ENCODE assay signal across 24 cellular contexts in genomic region chr3:192039593-192039992, GRCh38.
DNase-seq lines count a peak whose midpoint lies in the region; ATAC-seq and TF ChIP-seq lines count a peak whose summit lies in the region.
"Had no signal": no experiment of that assay in that cellular context is flagged by ENCODE, and none has a peak within 500 bp of the region (broad histone marks: within the 10 kb centered on the region; RNA-seq: fewer than 3 reads in every experiment).

No MANE protein-coding gene starts in this region.

- CTCF ChIA-PET in OCI-LY7 (lab: Charles Lee; ENCODE audit: unreplicated experiment), result no interaction called here

- no peak overlapping the region for H3K4me2 ChIP-seq in OCI-LY7 (ENCODE audit: low read length)
- no peak overlapping the region for H3K4me2 ChIP-seq in neural progenitor cell
- H3K4me2 ChIP-seq: BLaER1 had no signal

- H3F3A ChIP-seq in neural progenitor cell (ENCODE audit: low read depth), result no peaks in the 10 kb centered on the region

- peak; percentile 46 for ATAC-seq in HG03442 (IDR thresholded peaks at IDR 0.05; ENCODE audit: unreplicated experiment)
- ATAC-seq: PC-3, SK-N-SH treated with all-trans-retinoic acid at 6 μM for 48 hours had no signal

- peak overlapping the region; percentile 61; the same call in 1 of the 2 replicates for H2AFZ ChIP-seq in OCI-LY7 (ENCODE audit: low read length)
- peak overlapping the region; percentile 65 for H2AFZ ChIP-seq in neural progenitor cell (replicated peaks)

- peaks cover 40% of the 10 kb centered on the region for H3K36me3 ChIP-seq in OCI-LY7 (ENCODE audit: insufficient read depth, low read length)
- no peaks in the 10 kb centered on the region for H3K36me3 ChIP-seq in neural progenitor cell
- H3K36me3 ChIP-seq: BLaER1, MG63 had no signal

- peaks cover 13% of the 10 kb centered on the region for H3K9me3 Mint-ChIP-seq in neural progenitor cell

- no peak overlapping the region for H3K4me3 ChIP-seq in OCI-LY7 (ENCODE audit: low read depth, low read length, poor library complexity, severe bottlenecking)
- H3K4me3 ChIP-seq in neural progenitor cell, result no peak overlapping the region
- H3K4me3 ChIP-seq: BLaER1, MG63 had no signal

- H4K20me1 ChIP-seq in OCI-LY7 (ENCODE audit: insufficient read depth, low read length) (no peaks in the 10 kb centered on the region), neural progenitor cell (ENCODE audit: low read depth) (no peaks in the 10 kb centered on the region)
- H4K20me1 ChIP-seq: BLaER1 had no signal

- H3K9me3 ChIP-seq in OCI-LY7 (ENCODE audit: low read length) (peaks cover 43% of the 10 kb centered on the region; the same call in 1 of the 2 replicates), neural progenitor cell (ENCODE audit: low read depth) (no peaks in the 10 kb centered on the region)
- H3K9me3 ChIP-seq: BLaER1, MG63 had no signal

- no peak overlapping the region for H3K4me3 Mint-ChIP-seq in neural progenitor cell
- H3K4me3 Mint-ChIP-seq: CD4-positive, alpha-beta memory T cell; IgD-negative memory B cell had no signal

- intact Hi-C loops in OCI-LY7 (cut with micrococcal nuclease; ENCODE audit: unreplicated experiment), result no loop called here

- no peak overlapping the region for H3K27ac ChIP-seq in OCI-LY7 (ENCODE audit: low read depth, low read length, poor library complexity, severe bottlenecking)
- H3K27ac ChIP-seq in neural progenitor cell, result no peak overlapping the region
- H3K27ac ChIP-seq: BLaER1, RWPE1 had no signal

- H3K36me3 Mint-ChIP-seq in neural progenitor cell, result peaks cover 8% of the 10 kb centered on the region
- H3K36me3 Mint-ChIP-seq: CD4-positive, alpha-beta memory T cell; IgD-negative memory B cell had no signal

- H3K79me2 ChIP-seq in OCI-LY7 (ENCODE audit: insufficient read depth, low read depth, low read length) (no peaks in the 10 kb centered on the region), neural progenitor cell (ENCODE audit: low read depth) (no peaks in the 10 kb centered on the region)

- peaks cover 17% of the 10 kb centered on the region for H3K4me1 Mint-ChIP-seq in neural progenitor cell
- H3K4me1 Mint-ChIP-seq: CD4-positive, alpha-beta memory T cell had no signal

- H3K27me3 Mint-ChIP-seq in neural progenitor cell (ENCODE audit: insufficient read depth, low read depth), result peaks cover 2% of the 10 kb centered on the region
- H3K27me3 Mint-ChIP-seq: CD4-positive, alpha-beta memory T cell; IgD-negative memory B cell had no signal

- no peak overlapping the region for H3K27ac Mint-ChIP-seq in neural progenitor cell
- H3K27ac Mint-ChIP-seq: CD4-positive, alpha-beta memory T cell; IgD-negative memory B cell had no signal

- H3K4me1 ChIP-seq in OCI-LY7 (ENCODE audit: insufficient read depth, low read length, poor library complexity, severe bottlenecking) (peaks cover 56% of the 10 kb centered on the region), neural progenitor cell (peaks cover 17% of the 10 kb centered on the region)
- H3K4me1 ChIP-seq: BLaER1 had no signal

- TF ChIP-seq CTCF in OCI-LY7 (conservative IDR thresholded peaks at IDR 0.05; ENCODE audit: low read length) (no peak), neural progenitor cell (IDR thresholded peaks at IDR 0.05) (no peak)

- H3K27me3 ChIP-seq in neural progenitor cell, result no peaks in the 10 kb centered on the region
- H3K27me3 ChIP-seq: BLaER1, MG63 had no signal

- no peaks in the 10 kb centered on the region for H3K9me2 ChIP-seq in OCI-LY7 (ENCODE audit: insufficient read depth, low read length)

- POLR2A ChIA-PET in OCI-LY7 (lab: Charles Lee), result interaction anchor here (0.9 to 1.4 kb wide), 3 partner anchors 10 to 48 kb away, joined by 3 read pairs; no protein-coding TSS in a partner anchor

- H3K9ac ChIP-seq in neural progenitor cell, result no peak overlapping the region
- H3K9ac ChIP-seq: BLaER1 had no signal

- no TSS peak for BruUV-seq in OCI-LY7 (replicated peaks; lab: Mats Ljungman, UMichigan)

- DNase-seq in NCI-H2081 (lab: John Stamatoyannopoulos, UW) (peak; percentile 22 to 71), NCI-H2081 treated with DMSO at 0.1 percent for 48 hours (lab: John Stamatoyannopoulos, UW) (no peak), OCI-LY7 (ENCODE audit: low spot score) (no peak), neural progenitor cell (ENCODE audit: low spot score) (no peak), AML-193 (lab: John Stamatoyannopoulos, UW) (no peak), NCI-H2171 (lab: John Stamatoyannopoulos, UW) (no peak)
- no peak for DNase-seq in activated CD4-positive, alpha-beta T cell treated with anti-CD3 and anti-CD28 coated beads for 48 hours
- DNase-seq: Calu3; CD4-positive, alpha-beta memory T cell; Kasumi-1; MG63; NCI-H1092 treated with DMSO at 0.1 percent for 48 hours; NCI-H146; NCI-H446; NCI-H748 treated with DMSO at 0.1 percent for 48 hours; PC-3; SIG-M5; T-helper 1 cell; T-helper 9 cell had no signal

Comparison
In these comparisons a context has a peak if more than half of its experiments do, and no peak if none do; other contexts are left out.
1. DNase-seq: peak in NCI-H2081 (2 of 2); none in NCI-H2081 treated with DMSO at 0.1 percent for 48 hours (single experiment), OCI-LY7 (single experiment), neural progenitor cell (single experiment), activated CD4-positive, alpha-beta T cell treated with anti-CD3 and anti-CD28 coated beads for 48 hours (single experiment), AML-193 (0 of 2) and NCI-H2171 (single experiment).